ENCODE assay signal across 1 cellular context in genomic region chr2:101185085-101185484, GRCh38.
TF ChIP-seq lines count a peak whose summit lies in the region.

No MANE protein-coding gene starts in this region.

TF ChIP-seq in GM12878, 131 proteins besides CTCF, POLR2A, EP300 and RAD21 (continued from another document):
- no peak for TF ChIP-seq ATF3 (IDR thresholded peaks at IDR 0.05; ENCODE audit: borderline replicate concordance, extremely low read depth, low read depth, low read length)
TF ChIP-seq in GM12878: peak in this region for 0.
